8 cellular contexts compared by ENCODE assay signal in genomic region chr2:62197017-62197586, GRCh38. TPM values are rescaled to one million over a fixed set of nuclear protein-coding genes. Genes with fewer than 3 reads are reported as not detected.
A peak's percentile ranks its signal among the peaks of the same experiment; 100 is the strongest.
DNase-seq lines count a peak whose midpoint lies in the region; ATAC-seq and TF ChIP-seq lines count a peak whose summit lies in the region.

No MANE protein-coding gene starts in this region.

- no peaks in the 10 kb centered on the region for H3K9me3 ChIP-seq in MM.1S (replicated peaks; ENCODE audit: insufficient read depth, low read length)
- H3K9me3 ChIP-seq in neutrophil = no peaks in the 10 kb centered on the region

- no peak overlapping the region for H2AFZ ChIP-seq in MM.1S (ENCODE audit: low read length)

- no peaks in the 10 kb centered on the region for H3K9me2 ChIP-seq in MM.1S (replicated peaks; ENCODE audit: insufficient read depth, low read length)

- H3F3A ChIP-seq in MM.1S (ENCODE audit: insufficient read depth, low read length) = peaks cover 10% of the 10 kb centered on the region

- TF ChIP-seq CTCF in GM12865 (IDR thresholded peaks at IDR 0.05; ENCODE audit: insufficient read depth, low read depth, low read length, missing control alignments) (no peak), MM.1S (IDR thresholded peaks at IDR 0.05; ENCODE audit: low read length) (peak; percentile 33), neutrophil (IDR thresholded peaks at IDR 0.05) (no peak)

- H3K36me3 ChIP-seq in MM.1S (replicated peaks; ENCODE audit: insufficient read depth, low read length) = no peaks in the 10 kb centered on the region
- H3K36me3 ChIP-seq in neutrophil = no peaks in the 10 kb centered on the region

- peaks cover 38% of the 10 kb centered on the region for H3K4me1 ChIP-seq in MM.1S (ENCODE audit: low read length)
- H3K4me1 ChIP-seq in neutrophil (ENCODE audit: control insufficient read depth in 1 of 2, insufficient read depth in 1 of 2, low read depth in 1 of 2, low read length in 1 of 2) = peaks cover 67 to 72% of the 10 kb centered on the region in 2 experiments

- intact Hi-C loops in sciatic nerve (cut with DNase I) = no loop called here

- peak; percentile 4 for ATAC-seq in esophagus mucosa
- no peak for ATAC-seq in HG03097 (IDR thresholded peaks at IDR 0.05; ENCODE audit: low FRiP score, unreplicated experiment)
- ATAC-seq in sciatic nerve = no peak

- H3K27me3 ChIP-seq in MM.1S (replicated peaks; ENCODE audit: insufficient read depth, low read length) (no peaks in the 10 kb centered on the region), neutrophil (no peaks in the 10 kb centered on the region)

- peaks cover 58% of the 10 kb centered on the region for H3K79me2 ChIP-seq in MM.1S (ENCODE audit: low read length)

- peak overlapping the region; percentile 99 for H3K4me3 ChIP-seq in GM12865 (ENCODE audit: low read depth, low read length)
- H3K4me3 ChIP-seq in MM.1S (ENCODE audit: low read length) = peak overlapping the region; percentile 98
- peak overlapping the region; percentile 79 to 95 for H3K4me3 ChIP-seq in neutrophil (ENCODE audit: low read depth in 1 of 2, low read length in 1 of 2)

- H3K9ac ChIP-seq in MM.1S (ENCODE audit: low read length) = peak overlapping the region; percentile 85; the same call in 1 of the 2 replicates

- peaks cover 24% of the 10 kb centered on the region for H4K20me1 ChIP-seq in MM.1S (ENCODE audit: insufficient read depth, low read length)

- H3K27ac ChIP-seq in MM.1S (ENCODE audit: low read length) (peak overlapping the region; percentile 21; the same call in 1 of the 2 replicates), neutrophil (peak overlapping the region; percentile 91)

- DNase-seq in GM12865 (ENCODE audit: low read depth) = peak; percentile 68
- DNase-seq in MM.1S = peak; percentile 53
- peak; percentile 16 for DNase-seq in activated T-cell treated with anti-CD3 and anti-CD28 coated beads for 1 hour (ENCODE audit: low read depth)
- DNase-seq in NCI-H2081 treated with DMSO at 0.1 percent for 48 hours (lab: John Stamatoyannopoulos, UW) = no peak
- DNase-seq in sciatic nerve (ENCODE audit: low spot score) = no peak

- peak overlapping the region; percentile 84 for H3K4me2 ChIP-seq in MM.1S (ENCODE audit: low read depth, low read length)

RNA-seq across cellular contexts. Expression of gene B3GNT2, which starts 1.2 kb away (rescaled TPM):
- total RNA-seq in esophagus mucosa = 20.2 TPM
- total RNA-seq in sciatic nerve = 21.0 TPM

Comparison
In these comparisons a context has a peak if more than half of its experiments do, and no peak if none do; other contexts are left out.
1. DNase-seq: peak in GM12865 (single experiment), MM.1S (single experiment) and activated T-cell treated with anti-CD3 and anti-CD28 coated beads for 1 hour (single experiment); none in NCI-H2081 treated with DMSO at 0.1 percent for 48 hours (single experiment) and sciatic nerve (single experiment).
2. Peak in every context shown above with its lines, with median percentiles within 50 percentile points of each other: H3K4me3 ChIP-seq.